14 cellular contexts compared by ENCODE assay signal in the genomic region with DNA sequence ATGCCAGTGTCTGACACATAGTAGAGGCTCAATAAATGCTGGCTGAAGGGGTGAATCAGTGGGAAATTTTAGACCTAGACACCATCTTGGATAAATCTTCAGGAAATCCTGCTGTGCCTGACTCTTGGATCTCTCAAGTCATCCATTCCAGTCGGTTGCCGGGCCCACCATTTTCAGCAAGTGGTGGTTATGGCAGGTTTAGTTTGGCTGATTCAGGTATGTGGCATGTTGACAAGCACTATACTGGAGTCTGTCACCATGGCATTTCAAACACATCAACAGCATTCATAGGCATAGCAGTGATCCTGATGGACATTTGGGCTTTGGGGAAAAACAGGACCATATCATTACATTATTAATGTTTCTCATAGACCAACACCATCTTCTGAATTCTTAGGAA.
"Had no signal": no experiment of that assay in that cellular context is flagged by ENCODE, and none has a peak within 500 bp of the region (broad histone marks: within the 10 kb centered on the region; RNA-seq: fewer than 3 reads in every experiment).

No MANE protein-coding gene starts in this region.

- H3K9me3 ChIP-seq: ascending aorta, gastrocnemius medialis, neutrophil, upper lobe of left lung had no signal

- H3K27ac ChIP-seq: ascending aorta, gastrocnemius medialis, upper lobe of left lung had no signal

- FAIRE-seq: colon, endothelial cell of umbilical vein had no signal

- ATAC-seq: activated T-cell treated with anti-CD3 and anti-CD28 coated beads, Interleukin-2, amount 50 U/mL, for 72 hours; gastrocnemius medialis; stimulated activated memory B cell treated with anti-CD40 and anti-IgM and Interleukin-4, amounts not matched to agents 10 μg/mL and 1 μg/mL and 100 μg/mL, for 72 hours had no signal

- H3K4me3 ChIP-seq: ascending aorta, gastrocnemius medialis, upper lobe of left lung had no signal

- H3K36me3 ChIP-seq: gastrocnemius medialis had no signal

- H3K27me3 ChIP-seq: ascending aorta, gastrocnemius medialis, neutrophil, upper lobe of left lung had no signal

- DNase-seq: activated CD4-positive, alpha-beta T cell treated with anti-CD3 and anti-CD28 coated beads, Interleukin-2, amount 50 U/mL, for 4 hours; activated CD4-positive, CD25-positive, alpha-beta regulatory T cell treated with anti-CD3 and anti-CD28 coated beads, Interleukin-2, amount 50 U/mL, for 72 hours; activated naive CD8-positive, alpha-beta T cell treated with anti-CD3 and anti-CD28 coated beads, Interleukin-2, amount 10 ng/mL, durations not matched to agents 7 days and 5 days; activated T-cell treated with anti-CD3 and anti-CD28 coated beads, Interleukin-2, amount 50 U/mL, for 72 hours; gastrocnemius medialis; posterior cingulate gyrus; stimulated activated CD4-positive, alpha-beta T cell treated with anti-CD3 and anti-CD28 coated beads, Interleukin-1b, Interleukin-23, amount 100 ng/mL, for 48 hours; substantia nigra; upper lobe of left lung had no signal
